ENCODE assay signal across 11 cellular contexts in genomic region chr13:79581870-79582315, GRCh38.
DNase-seq lines count a peak whose midpoint lies in the region; ATAC-seq and TF ChIP-seq lines count a peak whose summit lies in the region.
"Had no signal": no experiment of that assay in that cellular context is flagged by ENCODE, and none has a peak within 500 bp of the region (broad histone marks: within the 10 kb centered on the region; RNA-seq: fewer than 3 reads in every experiment).

No MANE protein-coding gene starts in this region.

- peak overlapping the region; percentile 10 for H3K27ac ChIP-seq in mesodermal cell (ENCODE audit: low read depth, low read length, severe bottlenecking)
- H3K27ac ChIP-seq: BLaER1, thoracic aorta had no signal

- WGBS in mesodermal cell (ENCODE audit: insufficient coverage in 2 of 2), 2 experiments, result 81 to 88% methylated on average over 4 of the region's 4 CpGs

- H3K4me1 ChIP-seq in mesodermal cell (ENCODE audit: control insufficient read depth, insufficient read depth, low read length, poor library complexity, severe bottlenecking), result peaks cover 4% of the 10 kb centered on the region
- H3K4me1 ChIP-seq: BLaER1 had no signal

- H3K4me3 ChIP-seq in mesodermal cell (ENCODE audit: extremely low read depth, insufficient read depth, low read length, poor library complexity, severe bottlenecking), result no peak overlapping the region
- H3K4me3 ChIP-seq: BLaER1, thoracic aorta had no signal

- POLR2A ChIA-PET in HEK293T (lab: Yijun Ruan, JAX), result no interaction called here

- no peaks in the 10 kb centered on the region for H3K36me3 ChIP-seq in mesodermal cell (ENCODE audit: control insufficient read depth, insufficient read depth, low read length)
- H3K36me3 ChIP-seq: BLaER1, thoracic aorta had no signal

- peaks cover 15% of the 10 kb centered on the region for H3K9me3 ChIP-seq in mesodermal cell (ENCODE audit: control insufficient read depth, low read length)

- in situ Hi-C loops in GM13976 (cut with MboI; ENCODE audit: low sequenced_read_pairs, unreplicated experiment), result no loop called here

- DNase-seq in DMS 273 treated with DMSO at 0.1 percent for 48 hours (lab: John Stamatoyannopoulos, UW) (peak; percentile 63), RPMI7951 (ENCODE audit: low read depth) (peak; percentile 92), GM13976 (ENCODE audit: low spot score) (no peak), NOMO-1 treated with dmso at 0.1 percent for 144 hours (lab: John Stamatoyannopoulos, UW; ENCODE audit: unreplicated experiment) (no peak), T-helper 2 cell (no peak), HEK293T (ENCODE audit: extremely low spot score) (no peak)
- DNase-seq: activated naive CD8-positive, alpha-beta T cell treated with anti-CD3 and anti-CD28 coated beads for 36 hours had no signal

- TF ChIP-seq CTCF in GM13976 (IDR thresholded peaks at IDR 0.05; ENCODE audit: borderline replicate concordance, control extremely low read depth, extremely low read depth, insufficient read depth, missing control alignments), result no peak

- peak; percentile 77 for ATAC-seq in esophagus mucosa

- CTCF ChIA-PET in HEK293T (lab: Yijun Ruan, JAX), result interaction anchor here (0.6 kb wide), 1 partner anchor 172 kb away, joined by 3 read pairs; no protein-coding TSS in a partner anchor

TF ChIP-seq in HEK293T, 16 proteins besides CTCF, POLR2A, EP300 and RAD21:
- TF ChIP-seq BHLHE40 (IDR thresholded peaks at IDR 0.05; ENCODE audit: borderline replicate concordance) (no peak), ARNT (IDR thresholded peaks at IDR 0.05) (no peak), SP1 (IDR thresholded peaks at IDR 0.05) (no peak), PKNOX1 (IDR thresholded peaks at IDR 0.05) (no peak), NFRKB (IDR thresholded peaks at IDR 0.05) (no peak), TARDBP (IDR thresholded peaks at IDR 0.05) (no peak), FOXA1 (IDR thresholded peaks at IDR 0.05) (no peak), ELF4 (IDR thresholded peaks at IDR 0.05) (no peak), L3MBTL2 (conservative IDR thresholded peaks at IDR 0.05) (no peak), HDGF (IDR thresholded peaks at IDR 0.05; ENCODE audit: borderline replicate concordance) (no peak)
TF ChIP-seq in HEK293T: peak in this region for 0.

Comparison
In these comparisons a context has a peak if more than half of its experiments do, and no peak if none do; other contexts are left out.
1. DNase-seq: peak in DMS 273 treated with DMSO at 0.1 percent for 48 hours (single experiment) and RPMI7951 (single experiment); none in GM13976 (single experiment), NOMO-1 treated with dmso at 0.1 percent for 144 hours (single experiment), T-helper 2 cell (0 of 5) and HEK293T (single experiment).